Comparison of ENCODE assay signal across 9 cellular contexts in genomic region chr1:111446967-111447892, GRCh38. TPM values are rescaled to one million over a fixed set of nuclear protein-coding genes. Genes with fewer than 3 reads are reported as not detected.
A peak's percentile ranks its signal among the peaks of the same experiment; 100 is the strongest.
DNase-seq lines count a peak whose midpoint lies in the region; ATAC-seq and TF ChIP-seq lines count a peak whose summit lies in the region.
"Had no signal": no experiment of that assay in that cellular context is flagged by ENCODE, and none has a peak within 500 bp of the region (broad histone marks: within the 10 kb centered on the region; RNA-seq: fewer than 3 reads in every experiment).

No MANE protein-coding gene starts in this region.

- H3K4me3 Mint-ChIP-seq in GM23338, result peak overlapping the region; percentile 100

- H3K36me3 Mint-ChIP-seq in GM23338 (ENCODE audit: low read depth), result peaks cover 59% of the 10 kb centered on the region

- H4K20me1 ChIP-seq in GM23338 (replicated peaks; ENCODE audit: insufficient read depth) (peaks cover 33% of the 10 kb centered on the region), SU-DHL-6 (ENCODE audit: low read depth, low read length) (no peaks in the 10 kb centered on the region; the same call in 1 of the 2 replicates), osteoblast (ENCODE audit: insufficient read depth, low read length) (peaks cover 7% of the 10 kb centered on the region)

- no peaks in the 10 kb centered on the region for H3K9me3 Mint-ChIP-seq in GM23338

- no peak overlapping the region for H3K27ac Mint-ChIP-seq in GM23338

- intact Hi-C loops in Right ventricle myocardium inferior (cut with DNase I), result no loop called here

- TF ChIP-seq CTCF in GM23338 (conservative IDR thresholded peaks at IDR 0.05; ENCODE audit: low read depth in 2 of 2) (no peak), SU-DHL-6 (IDR thresholded peaks at IDR 0.05; ENCODE audit: insufficient read depth, low read length, poor library complexity, severe bottlenecking) (no peak), osteoblast (IDR thresholded peaks at IDR 0.05; ENCODE audit: extremely low read depth, low read depth, low read length) (no peak)

- peaks cover 9% of the 10 kb centered on the region for H3K27me3 Mint-ChIP-seq in GM23338 (ENCODE audit: insufficient read depth, low read depth, poor library complexity)

- H3K4me1 Mint-ChIP-seq in GM23338, result peaks cover 18% of the 10 kb centered on the region

- H3K9ac ChIP-seq in SU-DHL-6 (ENCODE audit: low read length), result peak overlapping the region; percentile 93

- H3K36me3 ChIP-seq in GM23338 (ENCODE audit: insufficient read depth) (peaks cover 37% of the 10 kb centered on the region), SU-DHL-6 (ENCODE audit: low read length) (peaks cover 19% of the 10 kb centered on the region; the same call in 1 of the 2 replicates), osteoblast (ENCODE audit: insufficient read depth, low read length) (peaks cover 46% of the 10 kb centered on the region)

- H3K9me3 ChIP-seq in SU-DHL-6 (ENCODE audit: insufficient read depth, low read length), result no peaks in the 10 kb centered on the region
- no peaks in the 10 kb centered on the region for H3K9me3 ChIP-seq in osteoblast (ENCODE audit: low read depth, low read length)

- H3K4me2 ChIP-seq in GM23338 (peak overlapping the region; percentile 94), SU-DHL-6 (ENCODE audit: low read depth, low read length, poor library complexity, severe bottlenecking) (peak overlapping the region; percentile 92), osteoblast (ENCODE audit: insufficient read depth, low read length) (peak overlapping the region; percentile 84)

- H3K27me3 ChIP-seq in GM23338 (ENCODE audit: insufficient read depth) (no peaks in the 10 kb centered on the region), SU-DHL-6 (ENCODE audit: low read length) (no peaks in the 10 kb centered on the region), osteoblast (ENCODE audit: insufficient read depth, low read length) (no peaks in the 10 kb centered on the region)

- ATAC-seq in GM23338 (no peak), esophagus mucosa (peak; percentile 47), Right ventricle myocardium inferior (no peak), HG02763 (IDR thresholded peaks at IDR 0.05; ENCODE audit: unreplicated experiment) (no peak)

- H3F3A ChIP-seq in GM23338 (replicated peaks; ENCODE audit: low read depth), result no peaks in the 10 kb centered on the region
- H3F3A ChIP-seq in SU-DHL-6 (ENCODE audit: insufficient read depth), result no peaks in the 10 kb centered on the region

- H3K4me3 ChIP-seq in GM23338 (peak overlapping the region; percentile 71), SU-DHL-6 (ENCODE audit: insufficient read depth, low read length, poor library complexity, severe bottlenecking) (peak overlapping the region; percentile 98), osteoblast (ENCODE audit: insufficient read depth, low read length) (peak overlapping the region; percentile 93)

- H2AFZ ChIP-seq in GM23338, result no peak overlapping the region
- no peak overlapping the region for H2AFZ ChIP-seq in SU-DHL-6 (ENCODE audit: low read depth, low read length, severe bottlenecking)
- no peak overlapping the region for H2AFZ ChIP-seq in osteoblast (ENCODE audit: low read length)

- peaks cover 65% of the 10 kb centered on the region for H3K79me2 ChIP-seq in GM23338 (replicated peaks; ENCODE audit: insufficient read depth)
- H3K79me2 ChIP-seq in SU-DHL-6 (ENCODE audit: insufficient read depth, low read length), result peaks cover 70% of the 10 kb centered on the region
- H3K79me2 ChIP-seq in osteoblast (ENCODE audit: insufficient read depth, low read length), result peaks cover 68% of the 10 kb centered on the region

- H3K9me2 ChIP-seq in GM23338 (ENCODE audit: insufficient read depth), result no peaks in the 10 kb centered on the region
- H3K9me2 ChIP-seq in SU-DHL-6 (replicated peaks; ENCODE audit: insufficient read depth, low read length), result no peaks in the 10 kb centered on the region

- H3K4me1 ChIP-seq in GM23338 (ENCODE audit: insufficient read depth), result peaks cover 7% of the 10 kb centered on the region; the same call in 1 of the 2 replicates
- peaks cover 17% of the 10 kb centered on the region for H3K4me1 ChIP-seq in osteoblast (ENCODE audit: insufficient read depth, low read length)

- H3K27ac ChIP-seq in GM23338 (ENCODE audit: low read depth) (no peak overlapping the region), SU-DHL-6 (ENCODE audit: low read depth, low read length) (no peak overlapping the region; the same call in 1 of the 2 replicates), osteoblast (ENCODE audit: low read depth, low read length) (no peak overlapping the region)

- DNase-seq in GM23338 (ENCODE audit: low spot score), result no peak
- DNase-seq in osteoblast (ENCODE audit: insufficient read length, low spot score, missing footprints), result no peak
- DNase-seq in kidney tubule cell (ENCODE audit: low spot score), result no peak
- no peak for DNase-seq in Right ventricle myocardium inferior (ENCODE audit: missing footprints)
- DNase-seq in stimulated activated CD4-positive, alpha-beta T cell treated with anti-CD3 and anti-CD28 coated beads, Interleukin-15, amount 100 ng/mL, for 24 hours, result no peak
- DNase-seq: NCI-H446 had no signal

TF ChIP-seq in GM23338, 12 proteins besides CTCF, POLR2A, EP300 and RAD21:
- TF ChIP-seq POLR2AphosphoS5 (IDR thresholded peaks at IDR 0.05; ENCODE audit: low read depth) (no peak), ZNF114 (CRISPR knock-in tag; IDR thresholded peaks at IDR 0.05) (no peak), STAT1 (IDR thresholded peaks at IDR 0.05; ENCODE audit: unreplicated experiment) (no peak), NANOG (IDR thresholded peaks at IDR 0.05; ENCODE audit: borderline replicate concordance) (no peak), EZH2phosphoT487 (IDR thresholded peaks at IDR 0.05; ENCODE audit: unreplicated experiment) (no peak)

RNA-seq across cellular contexts. Expression of gene WDR77, which starts 1.8 kb away (rescaled TPM):
- total RNA-seq in GM23338 (2014; rRNA removed; shearing (Covaris generic)), result 111 and 117 TPM in 2 replicates
- polyA plus RNA-seq in GM23338 (2016; fragmentation: Nextera tagmentation; extraction: Ambion mirVana), result 75.0 and 85.9 TPM in 2 replicates
- total RNA-seq in esophagus mucosa, result 29.7 TPM
- 29.7 and 33.3 TPM in 2 replicates for total RNA-seq in osteoblast
- total RNA-seq in Right ventricle myocardium inferior, result 27.5 TPM

RNA-seq across cellular contexts. Expression of gene ATP5PB, which starts 2.0 kb away (rescaled TPM):
- total RNA-seq in GM23338 (2014; rRNA removed; shearing (Covaris generic)), result 272 and 300 TPM in 2 replicates
- 260 and 279 TPM in 2 replicates for polyA plus RNA-seq in GM23338 (2016; fragmentation: Nextera tagmentation; extraction: Ambion mirVana)
- total RNA-seq in esophagus mucosa, result 273 TPM
- total RNA-seq in osteoblast, result 203 and 272 TPM in 2 replicates
- total RNA-seq in Right ventricle myocardium inferior, result 691 TPM

RNA-seq across cellular contexts. Expression of gene OVGP1, which starts 19.7 kb away (rescaled TPM):
- 0.93 and 1.0 TPM in 2 replicates for total RNA-seq in GM23338 (2014; rRNA removed; shearing (Covaris generic))
- polyA plus RNA-seq in GM23338 (2016; fragmentation: Nextera tagmentation; extraction: Ambion mirVana), result 0.82 and 0.99 TPM in 2 replicates
- 0.32 TPM for total RNA-seq in esophagus mucosa
- total RNA-seq in osteoblast, result 0.36 and 0.88 TPM in 2 replicates
- 0.41 TPM for total RNA-seq in Right ventricle myocardium inferior

RNA-seq across cellular contexts. Expression of gene C1orf162, which starts 26.6 kb away (rescaled TPM):
- total RNA-seq in GM23338 (2014; rRNA removed; shearing (Covaris generic)), result 0.16 and 0.69 TPM in 2 replicates
- 0.28 and 0.47 TPM in 2 replicates for polyA plus RNA-seq in GM23338 (2016; fragmentation: Nextera tagmentation; extraction: Ambion mirVana)
- total RNA-seq in esophagus mucosa, result 1.6 TPM
- 0.29 and 0.36 TPM in 2 replicates for total RNA-seq in osteoblast
- 9.5 TPM for total RNA-seq in Right ventricle myocardium inferior

RNA-seq across cellular contexts. Expression of gene ADORA3, which starts 56.2 kb away (rescaled TPM):
- total RNA-seq in GM23338 (2014; rRNA removed; shearing (Covaris generic)), result not detected in 2 replicates
- not detected in 2 replicates for polyA plus RNA-seq in GM23338 (2016; fragmentation: Nextera tagmentation; extraction: Ambion mirVana)
- total RNA-seq in esophagus mucosa, result 0.64 TPM
- total RNA-seq in osteoblast, result not detected in 2 replicates
- total RNA-seq in Right ventricle myocardium inferior, result 3.8 TPM
